In the genomic region with DNA sequence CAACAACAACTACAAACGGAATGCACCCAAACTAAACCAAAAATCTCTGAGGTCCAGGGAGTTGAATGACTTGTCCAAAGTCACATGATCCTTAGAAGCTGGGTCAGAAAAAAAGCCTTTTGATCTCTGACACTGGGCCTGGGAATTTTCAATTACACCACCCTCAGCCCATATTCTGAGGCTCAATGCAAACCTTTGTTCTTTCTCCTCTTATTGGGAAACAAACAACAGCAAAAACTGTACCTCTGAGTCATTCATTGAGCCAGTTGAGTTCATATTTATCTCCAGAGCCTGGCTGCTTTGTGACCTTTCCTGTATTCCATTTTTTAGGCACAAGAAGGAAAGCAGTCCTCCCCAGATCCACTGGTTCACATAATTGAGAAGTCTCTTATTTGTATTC, we compare ENCODE assay signal across 26 cellular contexts. TPM values are rescaled to one million over a fixed set of nuclear protein-coding genes. Genes with fewer than 3 reads are reported as not detected.
"Had no signal": no experiment of that assay in that cellular context is flagged by ENCODE, and none has a peak within 500 bp of the region (broad histone marks: within the 10 kb centered on the region; RNA-seq: fewer than 3 reads in every experiment).

No MANE protein-coding gene starts in this region.

- H3K4me1 Mint-ChIP-seq: memory B cell; natural killer cell; nephron progenitor cell; stimulated activated naive B cell treated with anti-CD40 and anti-IgM and Interleukin-4, amounts not matched to agents 10 μg/mL and 1 μg/mL and 100 μg/mL, for 72 hours had no signal

- H3K9me3 ChIP-seq: ovary, testis, thyroid gland, transverse colon, upper lobe of left lung, vagina had no signal

- H3K27ac Mint-ChIP-seq: memory B cell; natural killer cell; nephron progenitor cell; progenitor cell of endocrine pancreas; stimulated activated naive B cell treated with anti-CD40 and anti-IgM and Interleukin-4, amounts not matched to agents 10 μg/mL and 1 μg/mL and 100 μg/mL, for 72 hours had no signal

- DNase-seq: hippocampal formation; kidney; left ventricle myocardium inferior; natural killer cell; nephron progenitor cell; ovary; stimulated activated CD4-positive, alpha-beta T cell treated with anti-CD3 and anti-CD28 coated beads, Interleukin-12 subunit alpha, Interleukin-12 subunit beta, amount 100 ng/mL, for 4 hours; stimulated activated CD4-positive, alpha-beta T cell treated with anti-CD3 and anti-CD28 coated beads, Interleukin-15, amount 100 ng/mL, for 24 hours; stimulated activated CD4-positive, alpha-beta T cell treated with anti-CD3 and anti-CD28 coated beads, Interleukin-2, amount 100 ng/mL, for 24 hours; stimulated activated CD4-positive, alpha-beta T cell treated with anti-CD3 and anti-CD28 coated beads, Interleukin-4, amount 100 ng/mL, for 1 hour; stimulated activated naive B cell treated with anti-CD40 and anti-IgM and Interleukin-4, amounts not matched to agents 10 μg/mL and 1 μg/mL and 100 μg/mL, for 72 hours; stimulated activated naive CD8-positive, alpha-beta T cell treated with anti-CD3 and anti-CD28 coated beads, Interleukin-15, Interleukin-2, amounts not matched to agents 100 U/mL and 50 U/mL, for 24 hours; stomach; testis; thyroid gland; transverse colon; upper lobe of left lung had no signal

- ATAC-seq: natural killer cell; sciatic nerve; stimulated activated naive B cell treated with anti-CD40 and anti-IgM and Interleukin-4, amounts not matched to agents 10 μg/mL and 1 μg/mL and 100 μg/mL, for 72 hours; stimulated activated naive CD8-positive, alpha-beta T cell treated with anti-CD3 and anti-CD28 coated beads, Interleukin-15, Interleukin-2, amounts not matched to agents 100 U/mL and 50 U/mL, for 24 hours had no signal

- H3K4me1 ChIP-seq: left ventricle myocardium inferior, right atrium auricular region, stomach, testis, thyroid gland, transverse colon, upper lobe of left lung, vagina had no signal

- H3K27me3 Mint-ChIP-seq: memory B cell; progenitor cell of endocrine pancreas; stimulated activated naive B cell treated with anti-CD40 and anti-IgM and Interleukin-4, amounts not matched to agents 10 μg/mL and 1 μg/mL and 100 μg/mL, for 72 hours had no signal

- H3K9me3 Mint-ChIP-seq: memory B cell, nephron progenitor cell had no signal

- H3K4me3 Mint-ChIP-seq: memory B cell; natural killer cell; nephron progenitor cell; stimulated activated naive B cell treated with anti-CD40 and anti-IgM and Interleukin-4, amounts not matched to agents 10 μg/mL and 1 μg/mL and 100 μg/mL, for 72 hours had no signal

- H3K27me3 ChIP-seq: ovary, right atrium auricular region, stomach, testis, thyroid gland, transverse colon, upper lobe of left lung, vagina had no signal

- H3K27ac ChIP-seq: left ventricle myocardium inferior, ovary, right atrium auricular region, skin epidermis, stomach, testis, thyroid gland, transverse colon, upper lobe of left lung, vagina had no signal

- H3K36me3 Mint-ChIP-seq: memory B cell; natural killer cell; stimulated activated naive B cell treated with anti-CD40 and anti-IgM and Interleukin-4, amounts not matched to agents 10 μg/mL and 1 μg/mL and 100 μg/mL, for 72 hours had no signal

- H3K4me3 ChIP-seq: left ventricle myocardium inferior, lung, ovary, right atrium auricular region, skin epidermis, stomach, testis, thyroid gland, transverse colon, upper lobe of left lung, vagina had no signal

RNA-seq across cellular contexts. Expression of a gene that starts 51.2 kb away (rescaled TPM):
- total RNA-seq: natural killer cell, pulmonary artery endothelial cell, renal cortical epithelial cell had no signal
